ENCODE assay signal across 8 cellular contexts in genomic region chr6:41936073-41936837, GRCh38. TPM values are rescaled to one million over a fixed set of nuclear protein-coding genes. Genes with fewer than 3 reads are reported as not detected.
A peak's percentile ranks its signal among the peaks of the same experiment; 100 is the strongest.
DNase-seq lines count a peak whose midpoint lies in the region; ATAC-seq, FAIRE-seq and TF ChIP-seq lines count a peak whose summit lies in the region.

No MANE protein-coding gene starts in this region.

- peaks cover 4 to 21% of the 10 kb centered on the region in 2 donors for H3K4me1 ChIP-seq in kidney (ENCODE audit: control insufficient read depth in 1 of 2, insufficient read depth in 1 of 2, low read depth in 1 of 2, low read length in 2 of 2)

- no peak overlapping the region for H3K9ac ChIP-seq in kidney (ENCODE audit: low read length in 2 of 2)

- H3K9me3 ChIP-seq in kidney (ENCODE audit: control insufficient read depth in 1 of 2, low read length in 2 of 2) = no peaks in the 10 kb centered on the region

- DNase-seq in GF-D8 (lab: John Stamatoyannopoulos, UW) (peak; percentile 99), NCI-H2171 (lab: John Stamatoyannopoulos, UW) (peak; percentile 17), bronchial epithelial cell (ENCODE audit: low read depth) (peak; percentile 81), kidney (peak; percentile 82)
- peak; percentile 69 for DNase-seq in stimulated activated CD4-positive, alpha-beta T cell treated with anti-CD3 and anti-CD28 coated beads, Interleukin-1b, Interleukin-23, amount 100 ng/mL, for 48 hours

- H3K4me3 ChIP-seq in bronchial epithelial cell (ENCODE audit: low read depth, low read length) (no peak overlapping the region), kidney (ENCODE audit: low read length in 2 of 2) (no peak overlapping the region)

- intact Hi-C loops in kidney (cut with DNase I) = loop anchor here (10.0 kb wide), 1 partner anchor 109 kb away; no protein-coding TSS in a partner anchor

- TF ChIP-seq CTCF in VCaP (conservative IDR thresholded peaks at IDR 0.05) (peak; percentile 88), bronchial epithelial cell (IDR thresholded peaks at IDR 0.05; ENCODE audit: insufficient read depth, low read length, severe bottlenecking) (peak; percentile 92), kidney (IDR thresholded peaks at IDR 0.05; ENCODE audit: borderline replicate concordance, extremely low read depth, insufficient read depth) (peak; percentile 73)

- peaks cover 30% of the 10 kb centered on the region for H3K36me3 ChIP-seq in bronchial epithelial cell (ENCODE audit: control insufficient read depth, insufficient read depth, low read length)
- peaks cover 24 to 40% of the 10 kb centered on the region in 2 donors for H3K36me3 ChIP-seq in kidney (ENCODE audit: control insufficient read depth in 1 of 2, insufficient read depth in 2 of 2, low read length in 2 of 2)

- ATAC-seq in HG02623 (IDR thresholded peaks at IDR 0.05; ENCODE audit: unreplicated experiment) (peak; percentile 49), HG02981 (IDR thresholded peaks at IDR 0.05; ENCODE audit: unreplicated experiment) (no peak)

- FAIRE-seq in bronchial epithelial cell (lab: Jason Lieb, UNC) (no peak), kidney (lab: Jason Lieb, UNC) (no peak)

- H3K27ac ChIP-seq in VCaP (peak overlapping the region; percentile 7; the same call in 1 of the 2 replicates), kidney (ENCODE audit: low read depth in 2 of 2, low read length in 2 of 2) (no peak overlapping the region)

- no peaks in the 10 kb centered on the region for H3K27me3 ChIP-seq in bronchial epithelial cell (ENCODE audit: control insufficient read depth, insufficient read depth, low read length)

RNA-seq across cellular contexts. Expression of gene CCND3, which starts 5.4 kb away (rescaled TPM):
- total RNA-seq in bronchial epithelial cell (9.7 and 11.8 TPM in 2 replicates), kidney (139 TPM)
- 42.1 TPM for polyA plus RNA-seq in kidney (ENCODE audit: insufficient read depth, low read depth, low replicate concordance)

RNA-seq across cellular contexts. Expression of gene BYSL, which starts 15.0 kb away (rescaled TPM):
- total RNA-seq in bronchial epithelial cell (16.9 and 28.2 TPM in 2 replicates), kidney (14.3 TPM)
- 10.1 TPM for polyA plus RNA-seq in kidney (ENCODE audit: insufficient read depth, low read depth, low replicate concordance)

RNA-seq across cellular contexts. Expression of gene MED20, which starts 15.3 kb away (rescaled TPM):
- total RNA-seq in bronchial epithelial cell (37.6 and 40.0 TPM in 2 replicates), kidney (22.0 TPM)
- polyA plus RNA-seq in kidney (ENCODE audit: insufficient read depth, low read depth, low replicate concordance) = 15.1 TPM

RNA-seq across cellular contexts. Expression of gene USP49, which starts 41.1 kb away (rescaled TPM):
- total RNA-seq in bronchial epithelial cell = 1.5 and 1.6 TPM in 2 replicates
- total RNA-seq in kidney = 3.4 TPM
- 1.1 TPM for polyA plus RNA-seq in kidney (ENCODE audit: insufficient read depth, low read depth, low replicate concordance)

Comparison
In these comparisons a context has a peak if more than half of its experiments do, and no peak if none do; other contexts are left out.
1. DNase-seq: peak in every context shown above with its lines; median percentile 99 in GF-D8; 82 in kidney; 81 in bronchial epithelial cell; 69 in stimulated activated CD4-positive, alpha-beta T cell treated with anti-CD3 and anti-CD28 coated beads, Interleukin-1b, Interleukin-23, amount 100 ng/mL, for 48 hours; 17 in NCI-H2171.
2. RNA of gene CCND3, which starts 5.4 kb away (total RNA-seq): 139 TPM in kidney (single experiment); 9.7 to 11.8 TPM in bronchial epithelial cell; every median in the first group is over 10 times any median in the second.
3. Peak in every context shown above with its lines, with median percentiles within 50 percentile points of each other: CTCF ChIP-seq.